Comparison of ENCODE assay signal across 25 cellular contexts in the genomic region with DNA sequence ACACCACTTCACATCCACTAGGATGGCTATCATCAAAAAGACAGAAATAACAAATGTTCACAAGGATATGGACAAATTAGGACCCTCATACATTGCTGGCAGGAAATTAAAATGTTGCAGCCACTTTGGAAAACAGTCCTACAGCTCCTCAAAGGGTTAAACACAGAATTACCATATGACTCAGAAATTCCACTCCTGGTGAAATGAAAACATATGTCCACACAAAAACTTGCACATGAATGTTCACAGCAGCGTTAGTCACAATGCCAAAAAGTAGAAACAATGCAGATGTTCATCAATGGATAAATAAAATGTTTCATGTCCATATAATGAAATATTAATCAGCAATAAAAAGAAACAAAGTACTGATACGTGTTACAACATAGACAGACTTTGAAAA. TPM values are rescaled to one million over a fixed set of nuclear protein-coding genes. Genes with fewer than 3 reads are reported as not detected.
DNase-seq lines count a peak whose midpoint lies in the region; FAIRE-seq and TF ChIP-seq lines count a peak whose summit lies in the region.
"Had no signal": no experiment of that assay in that cellular context is flagged by ENCODE, and none has a peak within 500 bp of the region (broad histone marks: within the 10 kb centered on the region; RNA-seq: fewer than 3 reads in every experiment).

No MANE protein-coding gene starts in this region.

- WGBS in GM23248 (ENCODE audit: low coverage in 1 of 2, low lambda C conversion rate in 2 of 2, missing lambda C conversion rate in 2 of 2), 2 experiments: 4 to 16% methylated on average over 2 of the region's 2 CpGs

- H3K4me2 ChIP-seq in GM23248 (ENCODE audit: unreplicated experiment): no peak overlapping the region
- H3K4me2 ChIP-seq: BLaER1 treated with 17β-estradiol and CSF1 and Interleukin-3, amounts not matched to agents 10 nM and 100 nM had no signal

- no peak overlapping the region for H2AFZ ChIP-seq in GM23248

- DNase-seq in GM23248 (peak; percentile 54), amniotic epithelial cell (ENCODE audit: low read depth) (peak; percentile 43), fibroblast of gingiva (ENCODE audit: low read depth) (peak; percentile 63), renal cortical epithelial cell (ENCODE audit: low read depth) (peak; percentile 2), 8988T (no peak), OCI-M2 (lab: John Stamatoyannopoulos, UW; ENCODE audit: unreplicated experiment) (no peak), NCI-H1436 treated with DMSO at 0.1 percent for 48 hours (lab: John Stamatoyannopoulos, UW) (no peak), H54 (ENCODE audit: insufficient read length, low spot score) (no peak)
- DNase-seq: activated CD4-positive, alpha-beta T cell treated with anti-CD3 and anti-CD28 coated beads, Interleukin-2, amount 50 U/mL, for 48 hours; activated naive CD4-positive, alpha-beta T cell treated with Interleukin-2 at 50 U/mL for 16 hours; activated T-cell treated with anti-CD3 and anti-CD28 coated beads, Interleukin-2, amount 50 U/mL, for 1 hour; body of pancreas; hypothalamus; kidney; NCI-H187; NCI-H345; nephron progenitor cell; stimulated activated CD4-positive, alpha-beta T cell treated with anti-CD3 and anti-CD28 coated beads, Interleukin-12 subunit alpha, Interleukin-12 subunit beta, amount 100 ng/mL, for 4 hours; T-helper 1 cell; WERI-Rb-1 had no signal

- peaks cover 13% of the 10 kb centered on the region; the same call in 1 of the 2 replicates for H3F3A ChIP-seq in GM23248 (ENCODE audit: insufficient read depth)

- H3K4me3 ChIP-seq in GM23248: no peak overlapping the region
- H3K4me3 ChIP-seq: BLaER1 treated with 17β-estradiol and CSF1 and Interleukin-3, amounts not matched to agents 10 nM and 100 nM; body of pancreas had no signal

- H4K20me1 ChIP-seq in GM23248 (ENCODE audit: insufficient read depth): no peaks in the 10 kb centered on the region

- FAIRE-seq in H54 (lab: Jason Lieb, UNC): no peak
- FAIRE-seq: HepG2, kidney had no signal

- H3K9me2 ChIP-seq in GM23248 (ENCODE audit: insufficient read depth): no peaks in the 10 kb centered on the region

- no peaks in the 10 kb centered on the region for H3K27me3 ChIP-seq in GM23248 (replicated peaks; ENCODE audit: insufficient read depth)
- H3K27me3 ChIP-seq: body of pancreas had no signal

- H3K27ac ChIP-seq in GM23248: no peak overlapping the region
- H3K27ac ChIP-seq: BLaER1 treated with 17β-estradiol and CSF1 and Interleukin-3, amounts not matched to agents 10 nM and 100 nM; body of pancreas; WERI-Rb-1 had no signal

- no peak for TF ChIP-seq POLR2A in H54 (IDR thresholded peaks at IDR 0.05; ENCODE audit: low read depth, low read length)

- no peaks in the 10 kb centered on the region for H3K36me3 ChIP-seq in GM23248 (ENCODE audit: low read depth)

- in situ Hi-C loops in GM23248 (cut with MboI): no loop called here

- H3K9ac ChIP-seq in GM23248: no peak overlapping the region
- H3K9ac ChIP-seq: BLaER1 treated with 17β-estradiol and CSF1 and Interleukin-3, amounts not matched to agents 10 nM and 100 nM had no signal

- H3K4me1 ChIP-seq in GM23248 (ENCODE audit: insufficient read depth): peaks cover 15% of the 10 kb centered on the region
- H3K4me1 ChIP-seq: BLaER1 treated with 17β-estradiol and CSF1 and Interleukin-3, amounts not matched to agents 10 nM and 100 nM; body of pancreas had no signal

- H3K79me2 ChIP-seq in GM23248 (ENCODE audit: insufficient read depth): no peaks in the 10 kb centered on the region

- no peaks in the 10 kb centered on the region for H3K9me3 ChIP-seq in GM23248 (ENCODE audit: low read depth)
- H3K9me3 ChIP-seq: BLaER1 treated with 17β-estradiol and CSF1 and Interleukin-3, amounts not matched to agents 10 nM and 100 nM; body of pancreas had no signal

RNA-seq across cellular contexts. Expression of gene S100G, which starts 15.1 kb away (rescaled TPM):
- not detected in 2 replicates for total RNA-seq in GM23248 (2014; rRNA removed; shearing (Covaris generic))
- not detected in 2 replicates for polyA plus RNA-seq in GM23248 (2016; fragmentation: Nextera tagmentation; extraction: Ambion mirVana)
- total RNA-seq in renal cortical epithelial cell: not detected in 2 replicates
- total RNA-seq: body of pancreas, dermis microvascular lymphatic vessel endothelial cell, HepG2, kidney, pulmonary artery endothelial cell, temporal lobe had no signal
- polyA plus RNA-seq: HepG2 had no signal

RNA-seq across cellular contexts. Expression of gene CTPS2, which starts 47.4 kb away (rescaled TPM):
- total RNA-seq in GM23248 (2014; rRNA removed; shearing (Covaris generic)): 5.8 and 8.0 TPM in 2 replicates
- polyA plus RNA-seq in GM23248 (2016; fragmentation: Nextera tagmentation; extraction: Ambion mirVana): 3.7 and 4.4 TPM in 2 replicates
- 20.7 and 25.3 TPM in 2 replicates for total RNA-seq in renal cortical epithelial cell

RNA-seq across cellular contexts. Expression of gene SYAP1, which starts 54.3 kb away (rescaled TPM):
- 24.4 and 30.8 TPM in 2 replicates for total RNA-seq in GM23248 (2014; rRNA removed; shearing (Covaris generic))
- polyA plus RNA-seq in GM23248 (2016; fragmentation: Nextera tagmentation; extraction: Ambion mirVana): 32.1 and 36.4 TPM in 2 replicates
- 43.6 and 78.5 TPM in 2 replicates for total RNA-seq in renal cortical epithelial cell

Comparison
In these comparisons a context has a peak if more than half of its experiments do, and no peak if none do; other contexts are left out.
1. DNase-seq: peak in GM23248 (single experiment), amniotic epithelial cell (single experiment), fibroblast of gingiva (single experiment) and renal cortical epithelial cell (single experiment); none in 8988T (single experiment), OCI-M2 (single experiment), NCI-H1436 treated with DMSO at 0.1 percent for 48 hours (single experiment) and H54 (single experiment).